In genomic region chr1:214920337-214920736, GRCh38 we compare ENCODE assay signal across 29 cellular contexts.
"Had no signal": no experiment of that assay in that cellular context is flagged by ENCODE, and none has a peak within 500 bp of the region (broad histone marks: within the 10 kb centered on the region; RNA-seq: fewer than 3 reads in every experiment).

No MANE protein-coding gene starts in this region.

- H3K9me3 ChIP-seq: Peyer's patch, SK-N-SH had no signal

- H3K9ac ChIP-seq: SK-N-SH had no signal

- H3K4me2 ChIP-seq: SK-N-SH had no signal

- FAIRE-seq: TTC549 had no signal

- ATAC-seq: activated CD8-positive, alpha-beta T cell treated with anti-CD3 and anti-CD28 coated beads for 36 hours; activated T-cell treated with anti-CD3 and anti-CD28 coated beads, Interleukin-2, amount 50 U/mL, for 72 hours; activated T-helper 17 cell treated with anti-CD3 and anti-CD28 coated beads, Interleukin-2, amount 50 U/mL, for 72 hours; PC-3; Right ventricle myocardium inferior had no signal

- H3K27ac ChIP-seq: brain microvascular endothelial cell, Peyer's patch, RWPE1 had no signal

- H3K4me3 ChIP-seq: Peyer's patch had no signal

- H3K4me1 ChIP-seq: Peyer's patch had no signal

- H3K27me3 ChIP-seq: brain microvascular endothelial cell, Peyer's patch had no signal

- H3K36me3 ChIP-seq: brain microvascular endothelial cell, Peyer's patch had no signal

- DNase-seq: activated CD4-positive, alpha-beta T cell treated with anti-CD3 and anti-CD28 coated beads, Interleukin-2, amount 10 ng/mL, durations not matched to agents 24 days and 14 days; activated CD4-positive, alpha-beta T cell treated with anti-CD3 and anti-CD28 coated beads, Interleukin-2, amount 50 U/mL, for 4 hours; activated CD8-positive, alpha-beta T cell treated with anti-CD3 and anti-CD28 coated beads for 36 hours; activated effector memory CD4-positive, alpha-beta T cell treated with anti-CD3 and anti-CD28 coated beads, Interleukin-2, amount 50 U/mL, for 16 hours; activated naive CD4-positive, alpha-beta T cell; activated naive CD4-positive, alpha-beta T cell treated with anti-CD3 and anti-CD28 coated beads, Interleukin-2, amount 50 U/mL, for 16 hours; activated naive CD8-positive, alpha-beta T cell treated with anti-CD3 and anti-CD28 coated beads for 36 hours; activated T-cell treated with anti-CD3 and anti-CD28 coated beads, Interleukin-2, amount 50 U/mL, for 1 hour; activated T-cell treated with anti-CD3 and anti-CD28 coated beads, Interleukin-2, amount 50 U/mL, for 72 hours; amniotic stem cell; aorta; brain microvascular endothelial cell; central memory CD4-positive, alpha-beta T cell; NCI-H1092 treated with DMSO at 0.1 percent for 48 hours; NCI-H1417; NCI-H1694; NCI-H1930; NCI-H2081 treated with DMSO at 0.1 percent for 48 hours; NCI-H226; NCI-H446 treated with DMSO at 0.1 percent for 48 hours; NCI-H524; NCI-H69; PC-3; Peyer's patch; SK-N-SH had no signal
